ENCODE assay signal across 8 cellular contexts in genomic region chr6:133512410-133513016, GRCh38.
DNase-seq lines count a peak whose midpoint lies in the region; ATAC-seq and TF ChIP-seq lines count a peak whose summit lies in the region.

No MANE protein-coding gene starts in this region.

- no peak for ATAC-seq in GM19463 (IDR thresholded peaks at IDR 0.05; ENCODE audit: unreplicated experiment)

- no peak overlapping the region for H3K4me3 ChIP-seq in fibroblast of mammary gland (ENCODE audit: control insufficient read depth, low read depth, low read length)

- peak; percentile 75 for TF ChIP-seq CTCF in fibroblast of mammary gland (conservative IDR thresholded peaks at IDR 0.05; ENCODE audit: control insufficient read depth, insufficient read depth, low read depth, low read length)

- DNase-seq in NCI-H82 (lab: John Stamatoyannopoulos, UW): peak; percentile 59
- DNase-seq in NCI-H82 treated with DMSO at 0.1 percent for 48 hours (lab: John Stamatoyannopoulos, UW; ENCODE audit: unreplicated experiment): no peak
- peak; percentile 56 to 62 for DNase-seq in Kasumi-1 (lab: John Stamatoyannopoulos, UW)
- peak; percentile 35 for DNase-seq in UCSD-AML1 (lab: John Stamatoyannopoulos, UW; ENCODE audit: unreplicated experiment)
- DNase-seq in fibroblast of mammary gland (ENCODE audit: low read depth): peak; percentile 64
- DNase-seq in occipital lobe (lab: John Stamatoyannopoulos, UW): peak; percentile 16
- DNase-seq in germinal center (ENCODE audit: low spot score): no peak

Comparison
In these comparisons a context has a peak if more than half of its experiments do, and no peak if none do; other contexts are left out.
1. DNase-seq: peak in NCI-H82 (single experiment), Kasumi-1 (2 of 2), UCSD-AML1 (single experiment), fibroblast of mammary gland (single experiment) and occipital lobe (single experiment); none in NCI-H82 treated with DMSO at 0.1 percent for 48 hours (single experiment) and germinal center (single experiment).